Comparison of ENCODE assay signal across 8 cellular contexts in genomic region chr11:126465573-126466287, GRCh38.
DNase-seq lines count a peak whose midpoint lies in the region; ATAC-seq and TF ChIP-seq lines count a peak whose summit lies in the region.

No MANE protein-coding gene starts in this region.

- no peak overlapping the region for H3K56ac ChIP-seq in mesendoderm (ENCODE audit: low read length)

- H3K4me1 Mint-ChIP-seq in activated CD4-positive, alpha-beta T cell treated with anti-CD3 and anti-CD28 coated beads for 36 hours: peaks cover 20% of the 10 kb centered on the region

- no peak overlapping the region for H3K9ac ChIP-seq in mesendoderm (ENCODE audit: low read length)

- POLR2A ChIA-PET in activated CD4-positive, alpha-beta T cell treated with anti-CD3 and anti-CD28 coated beads for 36 hours (lab: Charles Lee): interaction anchor here (1.1 kb wide), 1 partner anchor 15 kb away, joined by 3 read pairs; no protein-coding TSS in a partner anchor

- H3K27ac ChIP-seq in cingulate gyrus (ENCODE audit: low read depth, low read length) (peak overlapping the region; percentile 8), upper lobe of right lung (peak overlapping the region; percentile 24), mesendoderm (ENCODE audit: low read depth, low read length) (no peak overlapping the region)

- no peaks in the 10 kb centered on the region for H3K79me1 ChIP-seq in mesendoderm (ENCODE audit: low read length)

- H3K23ac ChIP-seq in mesendoderm (ENCODE audit: low read length): no peak overlapping the region

- no peak for TF ChIP-seq CTCF in upper lobe of right lung (IDR thresholded peaks at IDR 0.05)

- H3K9me3 ChIP-seq in upper lobe of right lung: no peaks in the 10 kb centered on the region

- H3K18ac ChIP-seq in mesendoderm (ENCODE audit: low read length): no peak overlapping the region

- no peak overlapping the region for H2BK15ac ChIP-seq in mesendoderm (replicated peaks; ENCODE audit: low read depth)

- no peak overlapping the region for H3K4me3 Mint-ChIP-seq in activated CD4-positive, alpha-beta T cell treated with anti-CD3 and anti-CD28 coated beads for 36 hours

- DNase-seq in activated CD4-positive, alpha-beta T cell treated with anti-CD3 and anti-CD28 coated beads for 36 hours: peak; percentile 59
- no peak for DNase-seq in activated CD4-positive, alpha-beta T cell treated with anti-CD3 and anti-CD28 coated beads, Interleukin-2, amount 50 U/mL, for 1 hour
- DNase-seq in NCI-H2081 (lab: John Stamatoyannopoulos, UW) (peak; percentile 79 to 80), upper lobe of right lung (no peak), COLO829 (ENCODE audit: low spot score) (no peak), mesendoderm (no peak)

- no peak overlapping the region for H2BK5ac ChIP-seq in mesendoderm (ENCODE audit: low read length)

- H4K8ac ChIP-seq in mesendoderm (ENCODE audit: low read depth, low read length): no peak overlapping the region

- no peaks in the 10 kb centered on the region for H3K27me3 ChIP-seq in upper lobe of right lung
- no peaks in the 10 kb centered on the region for H3K27me3 ChIP-seq in mesendoderm (ENCODE audit: insufficient read depth, low read length, poor library complexity)

- no CpG with 5 or more reads among the region's 20 CpGs for WGBS in mesendoderm (ENCODE audit: extremely low coverage, insufficient coverage, low lambda C conversion rate)

- H3K27me3 Mint-ChIP-seq in activated CD4-positive, alpha-beta T cell treated with anti-CD3 and anti-CD28 coated beads for 36 hours: peaks cover 2% of the 10 kb centered on the region

- H3K36me3 ChIP-seq in upper lobe of right lung (no peaks in the 10 kb centered on the region), mesendoderm (ENCODE audit: control insufficient read depth, insufficient read depth, low read length) (no peaks in the 10 kb centered on the region)

- peak; percentile 79 for ATAC-seq in activated CD4-positive, alpha-beta T cell treated with anti-CD3 and anti-CD28 coated beads for 36 hours
- ATAC-seq in HG02798 (IDR thresholded peaks at IDR 0.05; ENCODE audit: poor library complexity, unreplicated experiment): peak; percentile 82
- no peak for ATAC-seq in upper lobe of right lung

- H3K4me2 ChIP-seq in mesendoderm (ENCODE audit: low read length): no peak overlapping the region

- H4K5ac ChIP-seq in mesendoderm (ENCODE audit: low read length): no peak overlapping the region

- H2AK5ac ChIP-seq in mesendoderm (ENCODE audit: low read length): no peak overlapping the region

- intact Hi-C loops in activated CD4-positive, alpha-beta T cell treated with anti-CD3 and anti-CD28 coated beads for 36 hours (cut with DNase I, micrococcal nuclease): no loop called here
- intact Hi-C loops in upper lobe of right lung (cut with DNase I): no loop called here

- CTCF ChIA-PET in activated CD4-positive, alpha-beta T cell treated with anti-CD3 and anti-CD28 coated beads for 36 hours (lab: Charles Lee): interaction anchor here (1.0 to 3.6 kb wide), 2 partner anchors 12 to 15 kb away, joined by 3 to 15 read pairs; no protein-coding TSS in a partner anchor

- H3K9me3 Mint-ChIP-seq in activated CD4-positive, alpha-beta T cell treated with anti-CD3 and anti-CD28 coated beads for 36 hours (ENCODE audit: low read depth): no peaks in the 10 kb centered on the region

- H3K4me3 ChIP-seq in upper lobe of right lung (no peak overlapping the region), mesendoderm (ENCODE audit: low read length) (no peak overlapping the region)

- no peaks in the 10 kb centered on the region for H3K36me3 Mint-ChIP-seq in activated CD4-positive, alpha-beta T cell treated with anti-CD3 and anti-CD28 coated beads for 36 hours (ENCODE audit: low read depth)

- no peak overlapping the region for H2BK120ac ChIP-seq in mesendoderm (ENCODE audit: low read depth, low read length)

- H3K4me1 ChIP-seq in upper lobe of right lung: peaks cover 25% of the 10 kb centered on the region
- no peaks in the 10 kb centered on the region for H3K4me1 ChIP-seq in mesendoderm (ENCODE audit: control insufficient read depth, low read depth, low read length)

- no peak overlapping the region for H3K27ac Mint-ChIP-seq in activated CD4-positive, alpha-beta T cell treated with anti-CD3 and anti-CD28 coated beads for 36 hours

- H3K79me2 ChIP-seq in mesendoderm (ENCODE audit: control insufficient read depth, insufficient read depth, low read length): no peaks in the 10 kb centered on the region

- H3K4ac ChIP-seq in mesendoderm (ENCODE audit: low read depth, low read length): no peak overlapping the region

Comparison
In these comparisons a context has a peak if more than half of its experiments do, and no peak if none do; other contexts are left out.
1. DNase-seq: peak in activated CD4-positive, alpha-beta T cell treated with anti-CD3 and anti-CD28 coated beads for 36 hours (single experiment) and NCI-H2081 (2 of 2); none in activated CD4-positive, alpha-beta T cell treated with anti-CD3 and anti-CD28 coated beads, Interleukin-2, amount 50 U/mL, for 1 hour (single experiment), upper lobe of right lung (single experiment), COLO829 (single experiment) and mesendoderm (single experiment).